In the genomic region with DNA sequence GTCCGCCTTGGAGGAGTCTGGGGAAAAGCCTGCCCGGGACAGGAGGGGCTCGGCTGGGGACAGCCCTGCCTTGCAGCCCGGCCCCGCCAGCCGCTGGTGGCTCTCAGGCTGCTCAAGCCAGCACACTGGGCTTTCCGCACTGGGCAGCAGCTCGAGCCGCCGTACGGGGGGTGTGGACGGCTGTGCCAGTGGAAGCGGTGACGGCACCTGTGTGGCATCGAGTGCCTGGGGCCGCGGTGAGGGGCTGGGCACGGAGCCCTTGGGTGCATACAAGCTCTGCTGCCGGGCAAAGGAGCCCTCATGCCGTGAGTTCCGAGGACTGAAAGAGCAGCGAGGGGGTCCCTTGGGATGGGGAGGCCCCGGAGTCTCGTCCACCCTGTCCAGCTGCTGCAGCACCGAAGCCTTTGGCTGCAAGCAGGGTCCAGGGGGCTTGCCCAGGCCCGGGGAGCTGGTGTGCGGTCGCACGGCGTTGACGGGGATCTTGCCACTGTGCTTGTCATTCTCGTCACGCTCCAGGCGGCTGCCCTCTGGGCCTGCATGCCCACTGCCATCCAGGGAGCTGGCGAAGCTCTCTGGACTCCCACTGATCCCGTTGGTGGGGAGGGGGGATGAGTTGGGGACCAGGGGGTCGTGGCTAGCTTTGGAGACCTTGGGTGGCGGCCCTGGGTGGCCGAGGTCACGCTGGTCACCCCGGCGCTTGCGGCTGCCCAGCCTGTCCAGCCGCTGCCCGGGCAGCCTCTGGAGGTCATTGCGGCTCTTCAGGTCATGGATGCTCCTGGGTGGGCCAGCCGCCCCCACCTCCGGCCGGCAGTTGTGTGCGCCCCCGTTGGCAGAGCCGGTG, we compare ENCODE assay signal across 1 cellular context.
TF ChIP-seq lines count a peak whose summit lies in the region.

No MANE protein-coding gene starts in this region.

TF ChIP-seq in H1, 55 proteins besides CTCF, POLR2A, EP300 and RAD21:
- TF ChIP-seq GABPA (IDR thresholded peaks at IDR 0.05; ENCODE audit: borderline replicate concordance, insufficient read depth, low read length): no peak
- no peak for TF ChIP-seq TAF1 (IDR thresholded peaks at IDR 0.05; ENCODE audit: low read depth, low read length)
- no peak for TF ChIP-seq POLR2AphosphoS5 (IDR thresholded peaks at IDR 0.05; ENCODE audit: low read depth, low read length)
- TF ChIP-seq CEBPB (IDR thresholded peaks at IDR 0.05; ENCODE audit: low read depth, low read length): no peak
- TF ChIP-seq YY1 (IDR thresholded peaks at IDR 0.05; ENCODE audit: low read depth, low read length): no peak
- TF ChIP-seq HDAC2 (IDR thresholded peaks at IDR 0.05; ENCODE audit: borderline replicate concordance in 1 of 2, low read depth in 2 of 2, low read length in 2 of 2): no peak
- no peak for TF ChIP-seq PHF8 (conservative IDR thresholded peaks at IDR 0.05; ENCODE audit: low read depth, low read length)
- TF ChIP-seq BRCA1 (IDR thresholded peaks at IDR 0.05; ENCODE audit: low read depth, low read length): no peak
- TF ChIP-seq, protein P1, sequence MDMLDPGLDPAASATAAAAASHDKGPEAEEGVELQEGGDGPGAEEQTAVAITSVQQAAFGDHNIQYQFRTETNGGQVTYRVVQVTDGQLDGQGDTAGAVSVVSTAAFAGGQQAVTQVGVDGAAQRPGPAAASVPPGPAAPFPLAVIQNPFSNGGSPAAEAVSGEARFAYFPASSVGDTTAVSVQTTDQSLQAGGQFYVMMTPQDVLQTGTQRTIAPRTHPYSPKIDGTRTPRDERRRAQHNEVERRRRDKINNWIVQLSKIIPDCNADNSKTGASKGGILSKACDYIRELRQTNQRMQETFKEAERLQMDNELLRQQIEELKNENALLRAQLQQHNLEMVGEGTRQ (IDR thresholded peaks at IDR 0.05; ENCODE audit: low read length): no peak
- TF ChIP-seq, protein P2, sequence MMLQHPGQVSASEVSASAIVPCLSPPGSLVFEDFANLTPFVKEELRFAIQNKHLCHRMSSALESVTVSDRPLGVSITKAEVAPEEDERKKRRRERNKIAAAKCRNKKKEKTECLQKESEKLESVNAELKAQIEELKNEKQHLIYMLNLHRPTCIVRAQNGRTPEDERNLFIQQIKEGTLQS (IDR thresholded peaks at IDR 0.05; ENCODE audit: insufficient read depth, low read depth, low read length): no peak
- no peak for TF ChIP-seq RFX5 (IDR thresholded peaks at IDR 0.05; ENCODE audit: borderline replicate concordance, low read depth, low read length)
- no peak for TF ChIP-seq CTBP2 (IDR thresholded peaks at IDR 0.05; ENCODE audit: borderline replicate concordance, insufficient read depth, insufficient read length, low read length)
- TF ChIP-seq GTF2F1 (IDR thresholded peaks at IDR 0.05; ENCODE audit: borderline replicate concordance, low read depth, low read length): no peak
- TF ChIP-seq POU5F1 (IDR thresholded peaks at IDR 0.05; ENCODE audit: low read depth, low read length): no peak
- TF ChIP-seq ZNF274 (IDR thresholded peaks at IDR 0.05; ENCODE audit: borderline replicate concordance, extremely low read depth, low read length): no peak
TF ChIP-seq in H1: peak in this region for 0.
